Comparison of ENCODE assay signal across 17 cellular contexts in the genomic region with DNA sequence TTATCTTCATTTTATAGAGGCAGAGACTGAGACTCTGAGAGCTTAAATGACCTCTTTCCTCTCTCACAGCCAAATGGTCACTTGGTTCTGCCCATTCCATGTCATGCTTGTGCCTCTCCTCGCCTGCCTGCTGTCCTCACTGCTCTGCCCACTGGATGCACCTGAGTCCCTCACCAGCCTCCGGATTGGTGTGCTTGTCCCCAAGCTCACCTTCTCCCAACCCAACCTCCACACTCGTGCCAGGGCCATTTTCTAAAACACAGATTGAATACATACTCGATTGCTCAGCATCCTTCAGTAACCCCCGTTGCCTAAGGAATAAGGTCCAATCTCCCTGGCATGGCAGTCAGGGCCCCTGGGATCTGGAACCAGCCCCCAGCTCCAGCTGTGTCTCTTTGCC. TPM values are rescaled to one million over a fixed set of nuclear protein-coding genes. Genes with fewer than 3 reads are reported as not detected.
DNase-seq lines count a peak whose midpoint lies in the region; FAIRE-seq and TF ChIP-seq lines count a peak whose summit lies in the region.
"Had no signal": no experiment of that assay in that cellular context is flagged by ENCODE, and none has a peak within 500 bp of the region (broad histone marks: within the 10 kb centered on the region; RNA-seq: fewer than 3 reads in every experiment).

No MANE protein-coding gene starts in this region.

- FAIRE-seq in GM12892 (lab: Jason Lieb, UNC): peak; percentile 14
- FAIRE-seq: A204.1, D721Med, GM12878, GM18507 had no signal

- peak; percentile 17 for DNase-seq in activated effector memory CD4-positive, alpha-beta T cell treated with anti-CD3 and anti-CD28 coated beads, Interleukin-2, amount 50 U/mL, for 16 hours
- no peak for DNase-seq in activated effector memory CD4-positive, alpha-beta T cell treated with Interleukin-2 at 50 U/mL for 16 hours
- DNase-seq in GM12892 (ENCODE audit: insufficient read length): no peak
- DNase-seq in posterior vena cava (ENCODE audit: low spot score): peak; percentile 49
- no peak for DNase-seq in NCI-H1930 (lab: John Stamatoyannopoulos, UW)
- DNase-seq in COLO829 (ENCODE audit: low spot score): no peak
- DNase-seq: CD4-positive, CD25-positive, alpha-beta regulatory T cell; CD8-positive, alpha-beta T cell; DMS 273 treated with DMSO at 0.1 percent for 48 hours; DMS79; EL; GDM1; H9 had no signal

- intact Hi-C loops in posterior vena cava (cut with DNase I): no loop called here

- TF ChIP-seq POLR2A in GM12892 (IDR thresholded peaks at IDR 0.05; ENCODE audit: low read depth, low read length): no peak

RNA-seq across cellular contexts. Expression of a gene that starts 28.4 kb away (rescaled TPM):
- polyA plus RNA-seq in GM12892 (2012; ENCODE audit: missing spikeins): 9.0 TPM
- total RNA-seq in posterior vena cava: 10 to 100 TPM; 10.6 to 11.4 TPM

Comparison
In these comparisons a context has a peak if more than half of its experiments do, and no peak if none do; other contexts are left out.
1. DNase-seq: peak in activated effector memory CD4-positive, alpha-beta T cell treated with anti-CD3 and anti-CD28 coated beads, Interleukin-2, amount 50 U/mL, for 16 hours (single experiment) and posterior vena cava (single experiment); none in activated effector memory CD4-positive, alpha-beta T cell treated with Interleukin-2 at 50 U/mL for 16 hours (single experiment), GM12892 (single experiment), NCI-H1930 (0 of 2) and COLO829 (single experiment).